Comparison of ENCODE assay signal across 8 cellular contexts in genomic region chr18:56121669-56122068, GRCh38.
"Had no signal": no experiment of that assay in that cellular context is flagged by ENCODE, and none has a peak within 500 bp of the region (broad histone marks: within the 10 kb centered on the region; RNA-seq: fewer than 3 reads in every experiment).

No MANE protein-coding gene starts in this region.

- DNase-seq: GDM1, GF-D8 had no signal

- FAIRE-seq: G401.6, GM12878, GM12891, GM12892, GM18507, GM19239 had no signal

- H3K4me3 ChIP-seq: GM12878 had no signal
